Comparison of ENCODE assay signal across 20 cellular contexts in genomic region chrX:10143071-10143983, GRCh38. TPM values are rescaled to one million over a fixed set of nuclear protein-coding genes. Genes with fewer than 3 reads are reported as not detected.
"Had no signal": no experiment of that assay in that cellular context is flagged by ENCODE, and none has a peak within 500 bp of the region (broad histone marks: within the 10 kb centered on the region; RNA-seq: fewer than 3 reads in every experiment).

No MANE protein-coding gene starts in this region.

- H3K36me3 ChIP-seq: transverse colon had no signal

- H3K9me3 Mint-ChIP-seq: activated CD4-positive, alpha-beta T cell treated with anti-CD3 and anti-CD28 coated beads, Interleukin-2, amount 10 ng/mL, durations not matched to agents 7 days and 5 days; activated CD8-positive, alpha-beta T cell treated with anti-CD3 and anti-CD28 coated beads for 36 hours had no signal

- H3K4me3 ChIP-seq: coronary artery, heart left ventricle, smooth muscle cell, transverse colon had no signal

- H3K9me3 ChIP-seq: heart left ventricle, SK-N-SH, transverse colon had no signal

- H3K27me3 ChIP-seq: brain microvascular endothelial cell, heart left ventricle, transverse colon had no signal

- H3K4me3 Mint-ChIP-seq: activated CD4-positive, alpha-beta T cell treated with anti-CD3 and anti-CD28 coated beads, Interleukin-2, amount 10 ng/mL, durations not matched to agents 7 days and 5 days; activated CD8-positive, alpha-beta memory T cell treated with anti-CD3 and anti-CD28 coated beads, Interleukin-2, amount 10 ng/mL, durations not matched to agents 7 days and 5 days; activated CD8-positive, alpha-beta T cell treated with anti-CD3 and anti-CD28 coated beads for 36 hours; endodermal cell; nephron had no signal

- H3K27me3 Mint-ChIP-seq: activated CD4-positive, alpha-beta T cell treated with anti-CD3 and anti-CD28 coated beads, Interleukin-2, amount 10 ng/mL, durations not matched to agents 7 days and 5 days; activated CD8-positive, alpha-beta memory T cell treated with anti-CD3 and anti-CD28 coated beads, Interleukin-2, amount 10 ng/mL, durations not matched to agents 7 days and 5 days; activated CD8-positive, alpha-beta T cell treated with anti-CD3 and anti-CD28 coated beads for 36 hours had no signal

- H3K4me1 Mint-ChIP-seq: activated CD4-positive, alpha-beta T cell treated with anti-CD3 and anti-CD28 coated beads, Interleukin-2, amount 10 ng/mL, durations not matched to agents 7 days and 5 days; activated CD8-positive, alpha-beta memory T cell treated with anti-CD3 and anti-CD28 coated beads, Interleukin-2, amount 10 ng/mL, durations not matched to agents 7 days and 5 days; endodermal cell had no signal

- H3K4me1 ChIP-seq: heart left ventricle, transverse colon had no signal

- H3K4me2 ChIP-seq: SK-N-SH, smooth muscle cell had no signal

- FAIRE-seq: islet of Langerhans, urothelium cell line had no signal

- ATAC-seq: activated CD8-positive, alpha-beta memory T cell treated with anti-CD3 and anti-CD28 coated beads, Interleukin-2, amount 10 ng/mL, durations not matched to agents 7 days and 5 days; activated CD8-positive, alpha-beta T cell treated with anti-CD3 and anti-CD28 coated beads for 36 hours; sciatic nerve had no signal

- H3K9ac ChIP-seq: SK-N-SH had no signal

- DNase-seq: activated CD4-positive, alpha-beta T cell treated with anti-CD3 and anti-CD28 coated beads, Interleukin-2, amount 10 ng/mL, durations not matched to agents 7 days and 5 days; activated CD4-positive, CD25-positive, alpha-beta regulatory T cell treated with anti-CD3 and anti-CD28 coated beads, Interleukin-2, amount 50 U/mL, for 72 hours; activated CD8-positive, alpha-beta memory T cell treated with anti-CD3 and anti-CD28 coated beads, Interleukin-2, amount 10 ng/mL, durations not matched to agents 7 days and 5 days; activated CD8-positive, alpha-beta T cell treated with anti-CD3 and anti-CD28 coated beads for 36 hours; activated T-cell treated with anti-CD3 and anti-CD28 coated beads for 4 hours; brain microvascular endothelial cell; central memory CD4-positive, alpha-beta T cell; endodermal cell; heart left ventricle; nucleus accumbens; SK-N-SH; stimulated activated CD4-positive, alpha-beta T cell treated with anti-CD3 and anti-CD28 coated beads, Interleukin-4, amount 100 ng/mL, for 1 hour; transverse colon had no signal

- H3K27ac Mint-ChIP-seq: activated CD4-positive, alpha-beta T cell treated with anti-CD3 and anti-CD28 coated beads, Interleukin-2, amount 10 ng/mL, durations not matched to agents 7 days and 5 days; activated CD8-positive, alpha-beta memory T cell treated with anti-CD3 and anti-CD28 coated beads, Interleukin-2, amount 10 ng/mL, durations not matched to agents 7 days and 5 days; activated CD8-positive, alpha-beta T cell treated with anti-CD3 and anti-CD28 coated beads for 36 hours; endodermal cell; nephron had no signal

- H3K27ac ChIP-seq: brain microvascular endothelial cell, coronary artery, heart left ventricle, transverse colon, VCaP had no signal

RNA-seq across cellular contexts. Expression of gene CLCN4, which starts 13.4 kb away (rescaled TPM):
- total RNA-seq: activated CD4-positive, alpha-beta T cell treated with anti-CD3 and anti-CD28 coated beads, Interleukin-2, amount 10 ng/mL, durations not matched to agents 7 days and 5 days; activated CD8-positive, alpha-beta T cell treated with anti-CD3 and anti-CD28 coated beads for 36 hours had no signal
